In the genomic region with DNA sequence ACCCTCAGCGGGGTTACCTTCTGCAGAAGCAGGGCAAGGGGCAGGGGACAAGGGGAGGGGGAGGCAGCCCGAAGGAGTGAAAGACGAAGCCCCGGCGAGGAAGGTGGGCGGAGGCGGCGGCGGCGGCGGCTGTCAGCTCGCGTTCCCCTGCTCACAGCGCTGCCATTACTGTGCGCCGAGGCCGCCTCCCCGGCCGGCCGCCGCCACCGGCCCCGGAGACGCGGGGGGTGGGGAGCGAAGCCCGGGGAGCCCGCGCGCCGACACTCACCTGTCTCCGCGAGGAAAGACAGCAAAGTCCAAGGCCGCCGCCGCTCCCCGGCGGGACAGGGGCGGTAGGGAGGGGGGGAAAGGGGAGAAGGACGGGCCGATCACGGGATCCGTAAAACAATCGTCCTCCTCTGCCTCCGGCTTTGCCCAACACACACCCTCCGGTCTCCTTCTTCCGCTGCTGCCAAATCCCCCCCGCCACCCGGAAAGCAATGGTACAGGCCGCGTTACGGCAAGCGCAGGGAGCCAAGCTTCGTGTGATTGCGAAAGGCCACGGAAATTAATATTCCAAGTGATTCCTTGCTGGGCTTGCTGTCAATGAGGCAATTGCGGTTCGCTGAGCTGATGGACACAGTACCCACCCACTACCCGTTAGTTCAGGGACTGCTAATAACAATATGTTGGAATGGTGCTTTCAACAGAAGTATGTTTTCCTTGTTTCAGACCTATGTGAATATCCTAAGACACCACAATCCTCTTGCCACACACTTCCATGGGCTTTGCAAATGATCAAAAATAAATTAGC, we compare ENCODE assay signal across 1 cellular context.
TF ChIP-seq lines count a peak whose summit lies in the region.

A gene (minus strand): TSS at position 180 of the 793 bp plus-strand sequence. CDS start 19,024 bp downstream, outside the sequence.

TF ChIP-seq in WTC11, 78 proteins besides CTCF, POLR2A, EP300 and RAD21 (continued from another document):
- TF ChIP-seq, protein P1, sequence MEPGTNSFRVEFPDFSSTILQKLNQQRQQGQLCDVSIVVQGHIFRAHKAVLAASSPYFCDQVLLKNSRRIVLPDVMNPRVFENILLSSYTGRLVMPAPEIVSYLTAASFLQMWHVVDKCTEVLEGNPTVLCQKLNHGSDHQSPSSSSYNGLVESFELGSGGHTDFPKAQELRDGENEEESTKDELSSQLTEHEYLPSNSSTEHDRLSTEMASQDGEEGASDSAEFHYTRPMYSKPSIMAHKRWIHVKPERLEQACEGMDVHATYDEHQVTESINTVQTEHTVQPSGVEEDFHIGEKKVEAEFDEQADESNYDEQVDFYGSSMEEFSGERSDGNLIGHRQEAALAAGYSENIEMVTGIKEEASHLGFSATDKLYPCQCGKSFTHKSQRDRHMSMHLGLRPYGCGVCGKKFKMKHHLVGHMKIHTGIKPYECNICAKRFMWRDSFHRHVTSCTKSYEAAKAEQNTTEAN (CRISPR knock-in tag; IDR thresholded peaks at IDR 0.05) = no peak
- TF ChIP-seq CBFB (CRISPR knock-in tag; IDR thresholded peaks at IDR 0.05; ENCODE audit: low read depth) (no peak), TEAD1 (CRISPR knock-in tag; IDR thresholded peaks at IDR 0.05) (0 out of 2 replicates have a peak, but pooled peaks have one; percentile 27), GTF2I (CRISPR knock-in tag; conservative IDR thresholded peaks at IDR 0.05) (no peak), ATF1 (CRISPR knock-in tag; IDR thresholded peaks at IDR 0.05) (no peak), SP1 (CRISPR knock-in tag; conservative IDR thresholded peaks at IDR 0.05) (peak; percentile 35; the same call in 1 of the 2 replicates), GABPB1 (CRISPR knock-in tag; IDR thresholded peaks at IDR 0.05) (peak; percentile 68)
- TF ChIP-seq, protein P2, sequence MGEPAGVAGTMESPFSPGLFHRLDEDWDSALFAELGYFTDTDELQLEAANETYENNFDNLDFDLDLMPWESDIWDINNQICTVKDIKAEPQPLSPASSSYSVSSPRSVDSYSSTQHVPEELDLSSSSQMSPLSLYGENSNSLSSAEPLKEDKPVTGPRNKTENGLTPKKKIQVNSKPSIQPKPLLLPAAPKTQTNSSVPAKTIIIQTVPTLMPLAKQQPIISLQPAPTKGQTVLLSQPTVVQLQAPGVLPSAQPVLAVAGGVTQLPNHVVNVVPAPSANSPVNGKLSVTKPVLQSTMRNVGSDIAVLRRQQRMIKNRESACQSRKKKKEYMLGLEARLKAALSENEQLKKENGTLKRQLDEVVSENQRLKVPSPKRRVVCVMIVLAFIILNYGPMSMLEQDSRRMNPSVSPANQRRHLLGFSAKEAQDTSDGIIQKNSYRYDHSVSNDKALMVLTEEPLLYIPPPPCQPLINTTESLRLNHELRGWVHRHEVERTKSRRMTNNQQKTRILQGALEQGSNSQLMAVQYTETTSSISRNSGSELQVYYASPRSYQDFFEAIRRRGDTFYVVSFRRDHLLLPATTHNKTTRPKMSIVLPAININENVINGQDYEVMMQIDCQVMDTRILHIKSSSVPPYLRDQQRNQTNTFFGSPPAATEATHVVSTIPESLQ (CRISPR knock-in tag; IDR thresholded peaks at IDR 0.05) = no peak
- TF ChIP-seq, protein P3, sequence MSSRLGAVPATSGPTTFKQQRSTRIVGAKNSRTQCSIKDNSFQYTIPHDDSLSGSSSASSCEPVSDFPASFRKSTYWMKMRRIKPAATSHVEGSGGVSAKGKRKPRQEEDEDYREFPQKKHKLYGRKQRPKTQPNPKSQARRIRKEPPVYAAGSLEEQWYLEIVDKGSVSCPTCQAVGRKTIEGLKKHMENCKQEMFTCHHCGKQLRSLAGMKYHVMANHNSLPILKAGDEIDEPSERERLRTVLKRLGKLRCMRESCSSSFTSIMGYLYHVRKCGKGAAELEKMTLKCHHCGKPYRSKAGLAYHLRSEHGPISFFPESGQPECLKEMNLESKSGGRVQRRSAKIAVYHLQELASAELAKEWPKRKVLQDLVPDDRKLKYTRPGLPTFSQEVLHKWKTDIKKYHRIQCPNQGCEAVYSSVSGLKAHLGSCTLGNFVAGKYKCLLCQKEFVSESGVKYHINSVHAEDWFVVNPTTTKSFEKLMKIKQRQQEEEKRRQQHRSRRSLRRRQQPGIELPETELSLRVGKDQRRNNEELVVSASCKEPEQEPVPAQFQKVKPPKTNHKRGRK (CRISPR knock-in tag; IDR thresholded peaks at IDR 0.05; ENCODE audit: borderline replicate concordance) = 0 out of 2 replicates have a peak, but pooled peaks have one; percentile 45
- TF ChIP-seq, protein P4, sequence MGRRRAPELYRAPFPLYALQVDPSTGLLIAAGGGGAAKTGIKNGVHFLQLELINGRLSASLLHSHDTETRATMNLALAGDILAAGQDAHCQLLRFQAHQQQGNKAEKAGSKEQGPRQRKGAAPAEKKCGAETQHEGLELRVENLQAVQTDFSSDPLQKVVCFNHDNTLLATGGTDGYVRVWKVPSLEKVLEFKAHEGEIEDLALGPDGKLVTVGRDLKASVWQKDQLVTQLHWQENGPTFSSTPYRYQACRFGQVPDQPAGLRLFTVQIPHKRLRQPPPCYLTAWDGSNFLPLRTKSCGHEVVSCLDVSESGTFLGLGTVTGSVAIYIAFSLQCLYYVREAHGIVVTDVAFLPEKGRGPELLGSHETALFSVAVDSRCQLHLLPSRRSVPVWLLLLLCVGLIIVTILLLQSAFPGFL (CRISPR knock-in tag; IDR thresholded peaks at IDR 0.05; ENCODE audit: borderline replicate concordance) = no peak
- TF ChIP-seq, protein P5, sequence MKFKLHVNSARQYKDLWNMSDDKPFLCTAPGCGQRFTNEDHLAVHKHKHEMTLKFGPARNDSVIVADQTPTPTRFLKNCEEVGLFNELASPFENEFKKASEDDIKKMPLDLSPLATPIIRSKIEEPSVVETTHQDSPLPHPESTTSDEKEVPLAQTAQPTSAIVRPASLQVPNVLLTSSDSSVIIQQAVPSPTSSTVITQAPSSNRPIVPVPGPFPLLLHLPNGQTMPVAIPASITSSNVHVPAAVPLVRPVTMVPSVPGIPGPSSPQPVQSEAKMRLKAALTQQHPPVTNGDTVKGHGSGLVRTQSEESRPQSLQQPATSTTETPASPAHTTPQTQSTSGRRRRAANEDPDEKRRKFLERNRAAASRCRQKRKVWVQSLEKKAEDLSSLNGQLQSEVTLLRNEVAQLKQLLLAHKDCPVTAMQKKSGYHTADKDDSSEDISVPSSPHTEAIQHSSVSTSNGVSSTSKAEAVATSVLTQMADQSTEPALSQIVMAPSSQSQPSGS (CRISPR knock-in tag; IDR thresholded peaks at IDR 0.05; ENCODE audit: borderline replicate concordance, low read depth) = no peak
- TF ChIP-seq, protein P6, sequence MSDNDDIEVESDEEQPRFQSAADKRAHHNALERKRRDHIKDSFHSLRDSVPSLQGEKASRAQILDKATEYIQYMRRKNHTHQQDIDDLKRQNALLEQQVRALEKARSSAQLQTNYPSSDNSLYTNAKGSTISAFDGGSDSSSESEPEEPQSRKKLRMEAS (CRISPR knock-in tag; IDR thresholded peaks at IDR 0.05) = peak; percentile 40; the same call in 1 of the 2 replicates
- TF ChIP-seq, protein P7, sequence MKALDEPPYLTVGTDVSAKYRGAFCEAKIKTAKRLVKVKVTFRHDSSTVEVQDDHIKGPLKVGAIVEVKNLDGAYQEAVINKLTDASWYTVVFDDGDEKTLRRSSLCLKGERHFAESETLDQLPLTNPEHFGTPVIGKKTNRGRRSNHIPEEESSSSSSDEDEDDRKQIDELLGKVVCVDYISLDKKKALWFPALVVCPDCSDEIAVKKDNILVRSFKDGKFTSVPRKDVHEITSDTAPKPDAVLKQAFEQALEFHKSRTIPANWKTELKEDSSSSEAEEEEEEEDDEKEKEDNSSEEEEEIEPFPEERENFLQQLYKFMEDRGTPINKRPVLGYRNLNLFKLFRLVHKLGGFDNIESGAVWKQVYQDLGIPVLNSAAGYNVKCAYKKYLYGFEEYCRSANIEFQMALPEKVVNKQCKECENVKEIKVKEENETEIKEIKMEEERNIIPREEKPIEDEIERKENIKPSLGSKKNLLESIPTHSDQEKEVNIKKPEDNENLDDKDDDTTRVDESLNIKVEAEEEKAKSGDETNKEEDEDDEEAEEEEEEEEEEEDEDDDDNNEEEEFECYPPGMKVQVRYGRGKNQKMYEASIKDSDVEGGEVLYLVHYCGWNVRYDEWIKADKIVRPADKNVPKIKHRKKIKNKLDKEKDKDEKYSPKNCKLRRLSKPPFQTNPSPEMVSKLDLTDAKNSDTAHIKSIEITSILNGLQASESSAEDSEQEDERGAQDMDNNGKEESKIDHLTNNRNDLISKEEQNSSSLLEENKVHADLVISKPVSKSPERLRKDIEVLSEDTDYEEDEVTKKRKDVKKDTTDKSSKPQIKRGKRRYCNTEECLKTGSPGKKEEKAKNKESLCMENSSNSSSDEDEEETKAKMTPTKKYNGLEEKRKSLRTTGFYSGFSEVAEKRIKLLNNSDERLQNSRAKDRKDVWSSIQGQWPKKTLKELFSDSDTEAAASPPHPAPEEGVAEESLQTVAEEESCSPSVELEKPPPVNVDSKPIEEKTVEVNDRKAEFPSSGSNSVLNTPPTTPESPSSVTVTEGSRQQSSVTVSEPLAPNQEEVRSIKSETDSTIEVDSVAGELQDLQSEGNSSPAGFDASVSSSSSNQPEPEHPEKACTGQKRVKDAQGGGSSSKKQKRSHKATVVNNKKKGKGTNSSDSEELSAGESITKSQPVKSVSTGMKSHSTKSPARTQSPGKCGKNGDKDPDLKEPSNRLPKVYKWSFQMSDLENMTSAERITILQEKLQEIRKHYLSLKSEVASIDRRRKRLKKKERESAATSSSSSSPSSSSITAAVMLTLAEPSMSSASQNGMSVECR (CRISPR knock-in tag; IDR thresholded peaks at IDR 0.05; ENCODE audit: borderline replicate concordance) = no peak
- TF ChIP-seq, protein P8, sequence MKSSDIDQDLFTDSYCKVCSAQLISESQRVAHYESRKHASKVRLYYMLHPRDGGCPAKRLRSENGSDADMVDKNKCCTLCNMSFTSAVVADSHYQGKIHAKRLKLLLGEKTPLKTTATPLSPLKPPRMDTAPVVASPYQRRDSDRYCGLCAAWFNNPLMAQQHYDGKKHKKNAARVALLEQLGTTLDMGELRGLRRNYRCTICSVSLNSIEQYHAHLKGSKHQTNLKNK (CRISPR knock-in tag; IDR thresholded peaks at IDR 0.05) = no peak
- TF ChIP-seq, protein P9, sequence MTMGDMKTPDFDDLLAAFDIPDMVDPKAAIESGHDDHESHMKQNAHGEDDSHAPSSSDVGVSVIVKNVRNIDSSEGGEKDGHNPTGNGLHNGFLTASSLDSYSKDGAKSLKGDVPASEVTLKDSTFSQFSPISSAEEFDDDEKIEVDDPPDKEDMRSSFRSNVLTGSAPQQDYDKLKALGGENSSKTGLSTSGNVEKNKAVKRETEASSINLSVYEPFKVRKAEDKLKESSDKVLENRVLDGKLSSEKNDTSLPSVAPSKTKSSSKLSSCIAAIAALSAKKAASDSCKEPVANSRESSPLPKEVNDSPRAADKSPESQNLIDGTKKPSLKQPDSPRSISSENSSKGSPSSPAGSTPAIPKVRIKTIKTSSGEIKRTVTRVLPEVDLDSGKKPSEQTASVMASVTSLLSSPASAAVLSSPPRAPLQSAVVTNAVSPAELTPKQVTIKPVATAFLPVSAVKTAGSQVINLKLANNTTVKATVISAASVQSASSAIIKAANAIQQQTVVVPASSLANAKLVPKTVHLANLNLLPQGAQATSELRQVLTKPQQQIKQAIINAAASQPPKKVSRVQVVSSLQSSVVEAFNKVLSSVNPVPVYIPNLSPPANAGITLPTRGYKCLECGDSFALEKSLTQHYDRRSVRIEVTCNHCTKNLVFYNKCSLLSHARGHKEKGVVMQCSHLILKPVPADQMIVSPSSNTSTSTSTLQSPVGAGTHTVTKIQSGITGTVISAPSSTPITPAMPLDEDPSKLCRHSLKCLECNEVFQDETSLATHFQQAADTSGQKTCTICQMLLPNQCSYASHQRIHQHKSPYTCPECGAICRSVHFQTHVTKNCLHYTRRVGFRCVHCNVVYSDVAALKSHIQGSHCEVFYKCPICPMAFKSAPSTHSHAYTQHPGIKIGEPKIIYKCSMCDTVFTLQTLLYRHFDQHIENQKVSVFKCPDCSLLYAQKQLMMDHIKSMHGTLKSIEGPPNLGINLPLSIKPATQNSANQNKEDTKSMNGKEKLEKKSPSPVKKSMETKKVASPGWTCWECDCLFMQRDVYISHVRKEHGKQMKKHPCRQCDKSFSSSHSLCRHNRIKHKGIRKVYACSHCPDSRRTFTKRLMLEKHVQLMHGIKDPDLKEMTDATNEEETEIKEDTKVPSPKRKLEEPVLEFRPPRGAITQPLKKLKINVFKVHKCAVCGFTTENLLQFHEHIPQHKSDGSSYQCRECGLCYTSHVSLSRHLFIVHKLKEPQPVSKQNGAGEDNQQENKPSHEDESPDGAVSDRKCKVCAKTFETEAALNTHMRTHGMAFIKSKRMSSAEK (CRISPR knock-in tag; IDR thresholded peaks at IDR 0.05; ENCODE audit: borderline replicate concordance) = no peak
